Comparison of ENCODE assay signal across 8 cellular contexts in the genomic region with DNA sequence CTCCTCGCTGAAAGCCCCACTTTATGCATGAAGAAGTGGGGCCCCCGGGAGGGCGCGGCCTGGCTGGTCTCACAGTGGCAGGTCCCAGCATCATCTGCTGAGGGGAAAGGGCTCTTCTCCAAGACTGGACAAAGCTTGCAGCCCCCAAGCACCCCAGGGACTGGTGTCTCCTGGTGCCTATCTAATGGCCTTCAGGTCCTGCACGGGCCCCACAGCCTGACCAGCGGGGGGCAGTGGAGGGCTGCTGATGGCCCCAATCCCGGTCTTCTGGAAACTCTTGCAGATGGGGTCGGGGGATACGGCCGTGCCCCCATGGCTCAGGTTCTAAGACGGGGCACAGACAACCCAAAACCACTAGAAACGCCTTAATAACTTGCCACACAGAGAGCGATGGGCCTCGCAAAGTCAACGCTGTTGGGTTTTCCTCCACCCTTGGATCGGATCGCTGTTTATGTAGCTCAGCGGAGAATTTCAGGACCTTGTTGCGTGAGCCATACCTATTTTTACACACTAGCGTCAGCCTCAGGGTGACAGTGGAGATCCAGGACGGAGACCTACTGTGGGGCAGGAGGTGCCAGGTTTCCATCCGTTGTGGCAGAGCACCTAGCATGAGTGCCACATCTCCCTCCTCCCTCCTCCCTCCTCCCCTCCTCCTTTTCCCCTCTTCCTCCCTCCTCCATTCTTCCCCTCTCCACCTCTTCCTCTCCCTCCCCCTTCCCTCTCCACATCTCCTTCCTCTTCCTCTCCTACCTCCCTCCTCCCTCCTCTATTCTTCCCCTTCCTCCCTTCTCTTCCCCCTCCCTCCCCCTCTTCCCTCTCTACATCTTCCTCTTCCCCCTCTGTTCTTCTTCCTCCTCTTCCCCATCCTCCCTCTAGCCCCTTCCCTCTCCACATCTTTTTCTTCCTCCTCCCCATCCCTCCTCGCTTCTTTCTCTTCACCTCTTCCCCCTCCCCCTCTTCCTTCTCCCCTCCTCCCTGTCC.
DNase-seq lines count a peak whose midpoint lies in the region; ATAC-seq, FAIRE-seq and TF ChIP-seq lines count a peak whose summit lies in the region.

No MANE protein-coding gene starts in this region.

- ATAC-seq in right lobe of liver (peak; percentile 86 to 91 (median 89)), HG02973 (IDR thresholded peaks at IDR 0.05; ENCODE audit: unreplicated experiment) (no peak), GM21717 (IDR thresholded peaks at IDR 0.05; ENCODE audit: unreplicated experiment) (no peak), HG03342 (IDR thresholded peaks at IDR 0.05; ENCODE audit: unreplicated experiment) (no peak)

- H3K36me3 ChIP-seq in Loucy (ENCODE audit: insufficient read depth, low read length) (no peaks in the 10 kb centered on the region), bronchial epithelial cell (ENCODE audit: control insufficient read depth, insufficient read depth, low read length) (no peaks in the 10 kb centered on the region), right lobe of liver (no peaks in the 10 kb centered on the region)

- DNase-seq in D721Med (ENCODE audit: insufficient read length, low spot score) = no peak
- peak; percentile 25 for DNase-seq in bronchial epithelial cell (ENCODE audit: low read depth)
- DNase-seq in right lobe of liver = peak; percentile 73 to 77 (median 75)
- DNase-seq in cerebellar nuclear complex (lab: John Stamatoyannopoulos, UW) = no peak

- peak overlapping the region; percentile 60 for H3K4me2 ChIP-seq in Loucy (ENCODE audit: low read depth, low read length, poor library complexity, severe bottlenecking)

- FAIRE-seq in D721Med (lab: Jason Lieb, UNC) = no peak
- FAIRE-seq in bronchial epithelial cell (lab: Jason Lieb, UNC) = no peak

- TF ChIP-seq POLR2A in right lobe of liver (IDR thresholded peaks at IDR 0.05) = no peak

- H2AFZ ChIP-seq in Loucy (ENCODE audit: low read length) = 0 out of 2 replicates have a peak overlapping the region, but pooled peaks have one; percentile 25

- H3K4me1 ChIP-seq in Loucy (ENCODE audit: insufficient read depth, low read length, poor library complexity, severe bottlenecking) = peaks cover 39% of the 10 kb centered on the region
- H3K4me1 ChIP-seq in right lobe of liver = peaks cover 0 to 12% (median 5%) of the 10 kb centered on the region in 4 donors

- H4K20me1 ChIP-seq in Loucy (ENCODE audit: insufficient read depth, low read length, poor library complexity, severe bottlenecking) = no peaks in the 10 kb centered on the region

- H3K9me2 ChIP-seq in Loucy (replicated peaks; ENCODE audit: low read depth, low read length) = no peaks in the 10 kb centered on the region

- no peaks in the 10 kb centered on the region for H3K79me2 ChIP-seq in Loucy (ENCODE audit: insufficient read depth, low read length)

- 33% methylated on average over 8 of the region's 23 CpGs for WGBS in right lobe of liver (ENCODE audit: insufficient coverage, low coverage, low lambda C conversion rate, missing lambda C conversion rate)

- peak overlapping the region in 2 of 3 donors; percentile 55 to 78 for H3K27ac ChIP-seq in right lobe of liver

- H3K9me3 ChIP-seq in Loucy (ENCODE audit: insufficient read depth, low read depth, low read length) (no peaks in the 10 kb centered on the region), right lobe of liver (no peaks in the 10 kb centered on the region)

- TF ChIP-seq CTCF in D721Med (IDR thresholded peaks at IDR 0.05; ENCODE audit: insufficient read depth, missing control alignments) (peak; percentile 23), Loucy (conservative IDR thresholded peaks at IDR 0.05; ENCODE audit: low read length) (peak; percentile 77), bronchial epithelial cell (IDR thresholded peaks at IDR 0.05; ENCODE audit: insufficient read depth, low read length, severe bottlenecking) (peak; percentile 75), right lobe of liver (IDR thresholded peaks at IDR 0.05) (peak; percentile 79 to 96 (median 92))

- intact Hi-C loops in right lobe of liver (cut with DNase I) = loop anchor here (5.0 to 10.0 kb wide), 4 partner anchors 85 to 135 kb away; a partner anchor contains a TSS

- H3K9ac ChIP-seq in Loucy (ENCODE audit: low read depth, low read length, poor library complexity, severe bottlenecking) = peak overlapping the region; percentile 67

- peaks cover 8% of the 10 kb centered on the region; the same call in 1 of the 2 replicates for H3F3A ChIP-seq in Loucy (ENCODE audit: low read depth)

- H3K27me3 ChIP-seq in Loucy (ENCODE audit: insufficient read depth, low read length, poor library complexity, severe bottlenecking) = no peaks in the 10 kb centered on the region
- H3K27me3 ChIP-seq in bronchial epithelial cell (ENCODE audit: control insufficient read depth, insufficient read depth, low read length) = no peaks in the 10 kb centered on the region
- H3K27me3 ChIP-seq in right lobe of liver = no peaks in the 10 kb centered on the region

- H3K4me3 ChIP-seq in Loucy (ENCODE audit: low read length, poor library complexity, severe bottlenecking) (peak overlapping the region; percentile 21), bronchial epithelial cell (ENCODE audit: low read depth, low read length) (peak overlapping the region; percentile 8), right lobe of liver (peak overlapping the region in 2 of 3 donors; percentile 36 to 48)

Comparison
In these comparisons a context has a peak if more than half of its experiments do, and no peak if none do; other contexts are left out.
1. DNase-seq: peak in bronchial epithelial cell (single experiment) and right lobe of liver (3 of 3); none in D721Med (single experiment) and cerebellar nuclear complex (0 of 2).
2. CTCF ChIP-seq: peak in every context shown above with its lines; median percentile 92 in right lobe of liver; 77 in Loucy; 75 in bronchial epithelial cell; 23 in D721Med.
3. ATAC-seq: peak in right lobe of liver (4 of 4); none in HG02973 (single experiment), GM21717 (single experiment) and HG03342 (single experiment).
4. Peak in every context shown above with its lines, with median percentiles within 50 percentile points of each other: H3K4me3 ChIP-seq.